2 cellular contexts compared by ENCODE assay signal in genomic region chr6:44269921-44270525, GRCh38.
TF ChIP-seq lines count a peak whose summit lies in the region.

Gene TMEM151B, plus strand, starts transcription at chr6:44270450. Its CDS starts 293 bp downstream, at chr6:44270743.

TF ChIP-seq in SK-N-SH treated with all-trans-retinoic acid at 6 μM for 48 hours, 23 proteins besides CTCF, POLR2A, EP300 and RAD21 (continued from another document):
- no peak for TF ChIP-seq CREB5 (CRISPR knock-in tag; IDR thresholded peaks at IDR 0.05; ENCODE audit: low read depth)
- no peak for TF ChIP-seq ZNF8 (CRISPR knock-in tag; IDR thresholded peaks at IDR 0.05)
- no peak for TF ChIP-seq ZFP3 (CRISPR knock-in tag; IDR thresholded peaks at IDR 0.05)
- no peak for TF ChIP-seq ZNF565 (CRISPR knock-in tag; conservative IDR thresholded peaks at IDR 0.05; ENCODE audit: low read depth)
- TF ChIP-seq PPARA (CRISPR knock-in tag; IDR thresholded peaks at IDR 0.05; ENCODE audit: borderline replicate concordance) = no peak
- TF ChIP-seq SNAI2 (CRISPR knock-in tag; IDR thresholded peaks at IDR 0.05) = no peak
- TF ChIP-seq PATZ1 (CRISPR knock-in tag; IDR thresholded peaks at IDR 0.05; ENCODE audit: borderline replicate concordance) = no peak
- no peak for TF ChIP-seq OSR1 (CRISPR knock-in tag; IDR thresholded peaks at IDR 0.05)
- no peak for TF ChIP-seq ZFP30 (CRISPR knock-in tag; IDR thresholded peaks at IDR 0.05)
- no peak for TF ChIP-seq ESRRG (CRISPR knock-in tag; IDR thresholded peaks at IDR 0.05)
- no peak for TF ChIP-seq ZNF70 (CRISPR knock-in tag; IDR thresholded peaks at IDR 0.05)
- no peak for TF ChIP-seq RARB (CRISPR knock-in tag; IDR thresholded peaks at IDR 0.05)
- TF ChIP-seq TCF4 (CRISPR knock-in tag; IDR thresholded peaks at IDR 0.05; ENCODE audit: borderline replicate concordance) = no peak
- no peak for TF ChIP-seq ISL1 (CRISPR knock-in tag; IDR thresholded peaks at IDR 0.05)
- TF ChIP-seq BACH2 (CRISPR knock-in tag; IDR thresholded peaks at IDR 0.05; ENCODE audit: borderline replicate concordance) = no peak
- no peak for TF ChIP-seq ARNTL (CRISPR knock-in tag; IDR thresholded peaks at IDR 0.05; ENCODE audit: borderline replicate concordance, low read depth)

TF ChIP-seq in WTC11, 78 proteins besides CTCF, POLR2A, EP300 and RAD21 (continued from another document):
- TF ChIP-seq, protein P1, sequence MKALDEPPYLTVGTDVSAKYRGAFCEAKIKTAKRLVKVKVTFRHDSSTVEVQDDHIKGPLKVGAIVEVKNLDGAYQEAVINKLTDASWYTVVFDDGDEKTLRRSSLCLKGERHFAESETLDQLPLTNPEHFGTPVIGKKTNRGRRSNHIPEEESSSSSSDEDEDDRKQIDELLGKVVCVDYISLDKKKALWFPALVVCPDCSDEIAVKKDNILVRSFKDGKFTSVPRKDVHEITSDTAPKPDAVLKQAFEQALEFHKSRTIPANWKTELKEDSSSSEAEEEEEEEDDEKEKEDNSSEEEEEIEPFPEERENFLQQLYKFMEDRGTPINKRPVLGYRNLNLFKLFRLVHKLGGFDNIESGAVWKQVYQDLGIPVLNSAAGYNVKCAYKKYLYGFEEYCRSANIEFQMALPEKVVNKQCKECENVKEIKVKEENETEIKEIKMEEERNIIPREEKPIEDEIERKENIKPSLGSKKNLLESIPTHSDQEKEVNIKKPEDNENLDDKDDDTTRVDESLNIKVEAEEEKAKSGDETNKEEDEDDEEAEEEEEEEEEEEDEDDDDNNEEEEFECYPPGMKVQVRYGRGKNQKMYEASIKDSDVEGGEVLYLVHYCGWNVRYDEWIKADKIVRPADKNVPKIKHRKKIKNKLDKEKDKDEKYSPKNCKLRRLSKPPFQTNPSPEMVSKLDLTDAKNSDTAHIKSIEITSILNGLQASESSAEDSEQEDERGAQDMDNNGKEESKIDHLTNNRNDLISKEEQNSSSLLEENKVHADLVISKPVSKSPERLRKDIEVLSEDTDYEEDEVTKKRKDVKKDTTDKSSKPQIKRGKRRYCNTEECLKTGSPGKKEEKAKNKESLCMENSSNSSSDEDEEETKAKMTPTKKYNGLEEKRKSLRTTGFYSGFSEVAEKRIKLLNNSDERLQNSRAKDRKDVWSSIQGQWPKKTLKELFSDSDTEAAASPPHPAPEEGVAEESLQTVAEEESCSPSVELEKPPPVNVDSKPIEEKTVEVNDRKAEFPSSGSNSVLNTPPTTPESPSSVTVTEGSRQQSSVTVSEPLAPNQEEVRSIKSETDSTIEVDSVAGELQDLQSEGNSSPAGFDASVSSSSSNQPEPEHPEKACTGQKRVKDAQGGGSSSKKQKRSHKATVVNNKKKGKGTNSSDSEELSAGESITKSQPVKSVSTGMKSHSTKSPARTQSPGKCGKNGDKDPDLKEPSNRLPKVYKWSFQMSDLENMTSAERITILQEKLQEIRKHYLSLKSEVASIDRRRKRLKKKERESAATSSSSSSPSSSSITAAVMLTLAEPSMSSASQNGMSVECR (CRISPR knock-in tag; IDR thresholded peaks at IDR 0.05; ENCODE audit: borderline replicate concordance) = no peak; the same call in 1 of the 2 replicates
- TF ChIP-seq FOXK1 (CRISPR knock-in tag; IDR thresholded peaks at IDR 0.05) (no peak), IRF2 (CRISPR knock-in tag; IDR thresholded peaks at IDR 0.05; ENCODE audit: borderline replicate concordance, low read depth) (no peak), AR (CRISPR knock-in tag; IDR thresholded peaks at IDR 0.05) (no peak), ATF3 (CRISPR knock-in tag; conservative IDR thresholded peaks at IDR 0.05) (no peak)
- TF ChIP-seq, protein P2, sequence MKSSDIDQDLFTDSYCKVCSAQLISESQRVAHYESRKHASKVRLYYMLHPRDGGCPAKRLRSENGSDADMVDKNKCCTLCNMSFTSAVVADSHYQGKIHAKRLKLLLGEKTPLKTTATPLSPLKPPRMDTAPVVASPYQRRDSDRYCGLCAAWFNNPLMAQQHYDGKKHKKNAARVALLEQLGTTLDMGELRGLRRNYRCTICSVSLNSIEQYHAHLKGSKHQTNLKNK (CRISPR knock-in tag; IDR thresholded peaks at IDR 0.05) = no peak
- TF ChIP-seq, protein P3, sequence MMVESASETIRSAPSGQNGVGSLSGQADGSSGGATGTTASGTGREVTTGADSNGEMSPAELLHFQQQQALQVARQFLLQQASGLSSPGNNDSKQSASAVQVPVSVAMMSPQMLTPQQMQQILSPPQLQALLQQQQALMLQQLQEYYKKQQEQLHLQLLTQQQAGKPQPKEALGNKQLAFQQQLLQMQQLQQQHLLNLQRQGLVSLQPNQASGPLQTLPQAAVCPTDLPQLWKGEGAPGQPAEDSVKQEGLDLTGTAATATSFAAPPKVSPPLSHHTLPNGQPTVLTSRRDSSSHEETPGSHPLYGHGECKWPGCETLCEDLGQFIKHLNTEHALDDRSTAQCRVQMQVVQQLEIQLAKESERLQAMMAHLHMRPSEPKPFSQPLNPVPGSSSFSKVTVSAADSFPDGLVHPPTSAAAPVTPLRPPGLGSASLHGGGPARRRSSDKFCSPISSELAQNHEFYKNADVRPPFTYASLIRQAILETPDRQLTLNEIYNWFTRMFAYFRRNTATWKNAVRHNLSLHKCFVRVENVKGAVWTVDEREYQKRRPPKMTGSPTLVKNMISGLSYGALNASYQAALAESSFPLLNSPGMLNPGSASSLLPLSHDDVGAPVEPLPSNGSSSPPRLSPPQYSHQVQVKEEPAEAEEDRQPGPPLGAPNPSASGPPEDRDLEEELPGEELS (CRISPR knock-in tag; IDR thresholded peaks at IDR 0.05) = no peak
